8 cellular contexts compared by ENCODE assay signal in genomic region chr14:88553886-88554457, GRCh38. TPM values are rescaled to one million over a fixed set of nuclear protein-coding genes. Genes with fewer than 3 reads are reported as not detected.
DNase-seq lines count a peak whose midpoint lies in the region; ATAC-seq lines count a peak whose summit lies in the region.

No MANE protein-coding gene starts in this region.

- POLR2A ChIA-PET in activated CD4-positive, alpha-beta memory T cell treated with anti-CD3 and anti-CD28 coated beads for 36 hours (lab: Charles Lee) = interaction anchor here (0.9 kb wide), 1 partner anchor 11 kb away, joined by 3 read pairs; no protein-coding TSS in a partner anchor

- ATAC-seq in right cardiac atrium = no peak
- no peak for ATAC-seq in GM19328 (IDR thresholded peaks at IDR 0.05; ENCODE audit: unreplicated experiment)

- no peak overlapping the region for H3K27ac Mint-ChIP-seq in activated CD4-positive, alpha-beta memory T cell treated with anti-CD3 and anti-CD28 coated beads for 36 hours

- H3K27ac ChIP-seq in right cardiac atrium (ENCODE audit: low read length) = peak overlapping the region; percentile 75

- no peaks in the 10 kb centered on the region for H3K9me3 ChIP-seq in right cardiac atrium (ENCODE audit: control insufficient read depth, low read length)

- no peaks in the 10 kb centered on the region for H3K9me3 Mint-ChIP-seq in activated CD4-positive, alpha-beta memory T cell treated with anti-CD3 and anti-CD28 coated beads for 36 hours

- 2% methylated on average over 19 of the region's 19 CpGs for WGBS in right cardiac atrium

- DNase-seq in NCI-H526 treated with DMSO at 0.1 percent for 48 hours (lab: John Stamatoyannopoulos, UW) = peak; percentile 31
- DNase-seq in NCI-H526 (lab: John Stamatoyannopoulos, UW) = no peak
- no peak for DNase-seq in activated CD4-positive, alpha-beta memory T cell treated with anti-CD3 and anti-CD28 coated beads for 36 hours
- peak in 1 of 3 donors; percentile 72 for DNase-seq in right cardiac atrium
- DNase-seq in skeletal muscle cell (ENCODE audit: low read depth) = no peak
- no peak for DNase-seq in NCI-H1092 (lab: John Stamatoyannopoulos, UW)
- DNase-seq in NCI-H1436 (lab: John Stamatoyannopoulos, UW) = no peak

- H3K27me3 Mint-ChIP-seq in activated CD4-positive, alpha-beta memory T cell treated with anti-CD3 and anti-CD28 coated beads for 36 hours = peaks cover 41% of the 10 kb centered on the region

- H3K36me3 Mint-ChIP-seq in activated CD4-positive, alpha-beta memory T cell treated with anti-CD3 and anti-CD28 coated beads for 36 hours = no peaks in the 10 kb centered on the region

- no peaks in the 10 kb centered on the region for H3K27me3 ChIP-seq in right cardiac atrium (ENCODE audit: control insufficient read depth, insufficient read depth)

- H3K4me1 ChIP-seq in right cardiac atrium (ENCODE audit: control insufficient read depth, insufficient read depth, low read length) = no peaks in the 10 kb centered on the region

- H3K4me3 ChIP-seq in right cardiac atrium (ENCODE audit: low read length) = peak overlapping the region; percentile 98
- H3K4me3 ChIP-seq in skeletal muscle cell (ENCODE audit: low read depth, low read length) = peak overlapping the region; percentile 76

- peaks cover 30% of the 10 kb centered on the region for H3K4me1 Mint-ChIP-seq in activated CD4-positive, alpha-beta memory T cell treated with anti-CD3 and anti-CD28 coated beads for 36 hours (ENCODE audit: low read depth)

- intact Hi-C loops in activated CD4-positive, alpha-beta memory T cell treated with anti-CD3 and anti-CD28 coated beads for 36 hours (cut with micrococcal nuclease) = loop anchor here (10.0 kb wide), 2 partner anchors 169 to 1401 kb away; partner anchors contain the start of genes EFCAB11, SPATA7 and TDP1
- intact Hi-C loops in right cardiac atrium (cut with DNase I) = loop anchor here in 2 of 4 donors (2.0 to 5.0 kb wide), 2 partner anchors 61 to 62 kb away; no protein-coding TSS in a partner anchor

- CTCF ChIA-PET in activated CD4-positive, alpha-beta memory T cell treated with anti-CD3 and anti-CD28 coated beads for 36 hours (lab: Charles Lee) = no interaction called here

- H3K4me3 Mint-ChIP-seq in activated CD4-positive, alpha-beta memory T cell treated with anti-CD3 and anti-CD28 coated beads for 36 hours = peak overlapping the region; percentile 61

RNA-seq across cellular contexts. Expression of gene PTPN21, which starts 0.8 kb away (rescaled TPM):
- under 1 TPM in 1 of 2 experiments, not detected in 1; 0.17 TPM for total RNA-seq in activated CD4-positive, alpha-beta memory T cell treated with anti-CD3 and anti-CD28 coated beads for 36 hours
- total RNA-seq in right cardiac atrium = 10 to 100 TPM; 37.8 to 49.4 (median 42.8) TPM
- polyA plus RNA-seq in right cardiac atrium = 12.0 TPM

RNA-seq across cellular contexts. Expression of gene ZC3H14, which starts 8.9 kb away (rescaled TPM):
- 10 to 100 TPM; 43.7 to 45.2 TPM for total RNA-seq in activated CD4-positive, alpha-beta memory T cell treated with anti-CD3 and anti-CD28 coated beads for 36 hours
- total RNA-seq in right cardiac atrium = 10 to 100 TPM; 44.4 to 46.2 (median 45.2) TPM
- 27.1 TPM for polyA plus RNA-seq in right cardiac atrium

Comparison
In these comparisons a context has a peak if more than half of its experiments do, and no peak if none do; other contexts are left out.
1. RNA of gene PTPN21, which starts 0.8 kb away (total RNA-seq): 37.8 to 49.4 TPM in right cardiac atrium; 0.17 TPM in activated CD4-positive, alpha-beta memory T cell treated with anti-CD3 and anti-CD28 coated beads for 36 hours; every median in the first group is over 10 times any median in the second.